In the genomic region with DNA sequence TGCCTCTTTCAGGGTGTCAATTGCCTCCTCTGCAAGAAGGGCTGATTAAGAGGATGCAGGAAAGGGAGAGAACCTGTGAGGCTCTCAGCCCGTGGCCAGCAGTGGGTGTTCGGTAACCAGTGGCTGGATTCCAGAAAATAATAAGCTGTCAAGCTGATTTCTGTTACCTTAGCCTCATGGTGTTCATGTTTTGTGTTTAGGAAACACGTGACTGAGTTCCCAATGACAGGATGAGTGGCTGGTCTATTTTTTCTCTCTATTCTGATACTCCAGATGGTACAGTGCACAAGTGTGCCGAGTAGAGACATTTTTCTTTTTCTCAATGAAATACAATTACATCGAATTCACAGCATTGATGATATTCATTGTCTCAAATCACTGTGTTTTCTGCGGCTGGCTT, we compare ENCODE assay signal across 1 cellular context.
A peak's percentile ranks its signal among the peaks of the same experiment; 100 is the strongest.
TF ChIP-seq lines count a peak whose summit lies in the region.

No MANE protein-coding gene starts in this region.

TF ChIP-seq in HepG2, 621 proteins besides CTCF, POLR2A, EP300 and RAD21:
- TF ChIP-seq MNT (IDR thresholded peaks at IDR 0.05) (peak; percentile 90), ERF (CRISPR knock-in tag; IDR thresholded peaks at IDR 0.05) (no peak), MED13 (CRISPR knock-in tag; IDR thresholded peaks at IDR 0.05) (no peak)
TF ChIP-seq in HepG2: peak in this region for 1.
